Comparison of ENCODE assay signal across 26 cellular contexts in the genomic region with DNA sequence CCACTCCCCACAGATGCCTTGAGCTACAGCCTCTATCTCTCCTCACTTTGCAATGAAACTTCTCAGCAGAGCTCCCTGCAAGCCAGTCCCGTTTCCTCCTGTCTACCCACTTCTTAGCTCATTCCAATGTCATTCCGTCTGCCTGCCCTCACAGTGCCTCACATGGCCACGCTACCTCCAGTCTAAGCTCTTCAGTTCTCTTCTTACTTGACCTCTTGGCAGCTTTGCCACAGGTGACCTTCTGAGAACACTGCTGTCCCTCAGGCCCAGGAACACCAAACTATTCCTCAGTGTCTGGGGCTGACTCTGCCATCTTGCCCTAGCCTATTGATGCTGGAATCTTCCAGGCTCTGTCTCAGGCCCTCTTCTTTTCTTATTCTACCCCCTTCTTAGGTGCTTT.
DNase-seq lines count a peak whose midpoint lies in the region; ATAC-seq, FAIRE-seq and TF ChIP-seq lines count a peak whose summit lies in the region.
"Had no signal": no experiment of that assay in that cellular context is flagged by ENCODE, and none has a peak within 500 bp of the region (broad histone marks: within the 10 kb centered on the region; RNA-seq: fewer than 3 reads in every experiment).

No MANE protein-coding gene starts in this region.

- H3F3A ChIP-seq in Loucy (ENCODE audit: low read depth), result no peaks in the 10 kb centered on the region

- no peak overlapping the region for H3K27ac ChIP-seq in Karpas-422 (ENCODE audit: low read length)
- H3K27ac ChIP-seq in esophagus muscularis mucosa (replicated peaks in 1 of 4), result no peak overlapping the region
- H3K27ac ChIP-seq: BLaER1 had no signal

- TF ChIP-seq POLR2A in esophagus muscularis mucosa (IDR thresholded peaks at IDR 0.05; ENCODE audit: low read depth) (no peak), GM12891 (IDR thresholded peaks at IDR 0.05; ENCODE audit: low read depth, low read length) (no peak)

- no peaks in the 10 kb centered on the region for H3K9me3 ChIP-seq in Karpas-422 (ENCODE audit: low read length)
- no peaks in the 10 kb centered on the region for H3K9me3 ChIP-seq in Loucy (ENCODE audit: insufficient read depth, low read depth, low read length)
- H3K9me3 ChIP-seq in esophagus muscularis mucosa, result no peaks in the 10 kb centered on the region
- H3K9me3 ChIP-seq: BE2C, BLaER1 had no signal

- 90% methylated on average over 3 of the region's 3 CpGs for WGBS in esophagus muscularis mucosa

- H3K27me3 ChIP-seq in Karpas-422 (ENCODE audit: low read length) (no peaks in the 10 kb centered on the region), Loucy (ENCODE audit: insufficient read depth, low read length, poor library complexity, severe bottlenecking) (no peaks in the 10 kb centered on the region), esophagus muscularis mucosa (no peaks in the 10 kb centered on the region)
- H3K27me3 ChIP-seq: BE2C, BLaER1 had no signal

- no peaks in the 10 kb centered on the region for H4K20me1 ChIP-seq in Karpas-422 (ENCODE audit: insufficient read depth, low read depth, low read length)
- H4K20me1 ChIP-seq in Loucy (ENCODE audit: insufficient read depth, low read length, poor library complexity, severe bottlenecking), result no peaks in the 10 kb centered on the region
- H4K20me1 ChIP-seq: BLaER1 had no signal

- no peaks in the 10 kb centered on the region for H3K79me2 ChIP-seq in Karpas-422 (ENCODE audit: low read length)
- no peaks in the 10 kb centered on the region for H3K79me2 ChIP-seq in Loucy (ENCODE audit: insufficient read depth, low read length)

- H3K36me3 ChIP-seq in Karpas-422 (ENCODE audit: insufficient read depth, low read length) (no peaks in the 10 kb centered on the region), Loucy (ENCODE audit: insufficient read depth, low read length) (no peaks in the 10 kb centered on the region), esophagus muscularis mucosa (no peaks in the 10 kb centered on the region)
- H3K36me3 ChIP-seq: BE2C, BLaER1 had no signal

- TF ChIP-seq EP300 in esophagus muscularis mucosa (IDR thresholded peaks at IDR 0.05), result no peak

- no peaks in the 10 kb centered on the region for H3K9me2 ChIP-seq in Karpas-422 (replicated peaks; ENCODE audit: insufficient read depth, low read length)
- H3K9me2 ChIP-seq in Loucy (replicated peaks; ENCODE audit: low read depth, low read length), result no peaks in the 10 kb centered on the region

- H3K4me1 ChIP-seq in Karpas-422 (ENCODE audit: low read length) (peaks cover 19% of the 10 kb centered on the region), Loucy (ENCODE audit: insufficient read depth, low read length, poor library complexity, severe bottlenecking) (no peaks in the 10 kb centered on the region), esophagus muscularis mucosa (peaks cover 3 to 11% (median 7%) of the 10 kb centered on the region in 4 donors)
- H3K4me1 ChIP-seq: BE2C, BLaER1 had no signal

- no peak for ATAC-seq in HG03460 (IDR thresholded peaks at IDR 0.05; ENCODE audit: unreplicated experiment)
- ATAC-seq: GM12878 had no signal

- intact Hi-C loops in esophagus muscularis mucosa (cut with DNase I), result no loop called here

- H3K9ac ChIP-seq in Karpas-422 (ENCODE audit: low read length) (no peak overlapping the region), Loucy (ENCODE audit: low read depth, low read length, poor library complexity, severe bottlenecking) (no peak overlapping the region)
- H3K9ac ChIP-seq: BLaER1 had no signal

- DNase-seq in Karpas-422 (no peak), esophagus muscularis mucosa (ENCODE audit: extremely low spot score) (peak; percentile 84), urothelium cell line (ENCODE audit: low spot score) (no peak), GM12891 (ENCODE audit: insufficient read length, low spot score) (no peak)
- no peak for DNase-seq in activated CD8-positive, alpha-beta memory T cell treated with anti-CD3 and anti-CD28 coated beads, Interleukin-2, amount 50 U/mL, for 48 hours
- DNase-seq: 8988T; ACHN; BE2C; C1 segment of cervical spinal cord; CD4-positive, alpha-beta memory T cell; CD4-positive, CD25-positive, alpha-beta regulatory T cell; CD8-positive, alpha-beta memory T cell; COR-L47; DMS 273 treated with DMSO at 0.1 percent for 48 hours; DMS153; DMS53; DMS79; DND-41; EL; GDM1 had no signal

- peak overlapping the region; percentile 38 for H3K4me2 ChIP-seq in Karpas-422 (ENCODE audit: low read depth, low read length, poor library complexity, severe bottlenecking)
- H3K4me2 ChIP-seq in Loucy (ENCODE audit: low read depth, low read length, poor library complexity, severe bottlenecking), result no peak overlapping the region
- H3K4me2 ChIP-seq: BLaER1 had no signal

- TF ChIP-seq CTCF in Loucy (conservative IDR thresholded peaks at IDR 0.05; ENCODE audit: low read length) (no peak), esophagus muscularis mucosa (IDR thresholded peaks at IDR 0.05) (no peak)

- H2AFZ ChIP-seq in Karpas-422 (ENCODE audit: low read length), result peak overlapping the region; percentile 74
- peak overlapping the region; percentile 7; the same call in 1 of the 2 replicates for H2AFZ ChIP-seq in Loucy (ENCODE audit: low read length)

- H3K4me3 ChIP-seq in Karpas-422 (ENCODE audit: low read length) (no peak overlapping the region; the same call in 1 of the 2 replicates), Loucy (ENCODE audit: low read length, poor library complexity, severe bottlenecking) (no peak overlapping the region), esophagus muscularis mucosa (no peak overlapping the region)
- H3K4me3 ChIP-seq: BLaER1, GM12878 had no signal

- FAIRE-seq in urothelium cell line (lab: Jason Lieb, UNC) (peak; percentile 61), GM12891 (lab: Jason Lieb, UNC) (no peak)
- FAIRE-seq: A204.1, GM12878, GM19239 had no signal

TF ChIP-seq in GM12891, 5 proteins besides CTCF, POLR2A, EP300 and RAD21:
- TF ChIP-seq PAX5 (IDR thresholded peaks at IDR 0.05; ENCODE audit: insufficient read depth, low read length, severe bottlenecking) (no peak), POU2F2 (IDR thresholded peaks at IDR 0.05; ENCODE audit: low read depth, low read length) (no peak), POLR2AphosphoS5 (IDR thresholded peaks at IDR 0.05; ENCODE audit: low read depth, low read length) (no peak), TAF1 (IDR thresholded peaks at IDR 0.05; ENCODE audit: low read depth, low read length) (no peak), SPI1 (IDR thresholded peaks at IDR 0.05; ENCODE audit: low read depth, low read length) (no peak)
TF ChIP-seq in GM12891: peak in this region for 0.
